ENCODE assay signal across 1 cellular context in the genomic region with DNA sequence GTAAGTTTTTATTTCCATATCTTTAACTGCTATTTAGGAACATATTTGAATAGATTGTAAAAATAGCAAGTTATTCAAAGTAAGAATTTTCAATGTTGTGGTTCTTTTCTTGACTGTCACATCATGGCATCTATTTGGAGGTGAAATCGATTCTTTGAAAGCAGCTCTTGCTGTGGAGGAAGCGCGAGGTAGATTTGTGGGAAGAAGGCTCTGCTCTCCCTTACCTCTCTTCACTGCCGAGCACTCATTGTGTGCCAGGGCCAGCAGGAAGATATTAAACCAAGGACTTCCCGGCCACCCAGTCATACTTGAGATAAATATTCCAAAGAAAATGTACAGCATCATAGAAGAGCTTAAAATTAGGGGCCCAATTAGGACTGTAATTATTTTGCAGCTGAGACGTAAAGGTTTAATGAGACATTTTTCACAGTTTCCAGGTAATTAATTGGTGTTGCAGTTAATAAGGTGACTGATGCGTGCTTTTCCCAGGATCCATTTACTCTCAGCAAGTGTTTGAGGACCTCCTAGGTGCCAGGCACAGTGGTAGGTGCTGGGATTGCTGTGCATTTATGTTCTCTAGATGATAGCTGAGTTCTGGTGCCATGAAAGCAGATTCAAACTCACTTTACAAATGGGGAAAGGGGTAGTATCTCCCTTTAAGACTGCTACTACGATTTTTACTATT.
TF ChIP-seq lines count a peak whose summit lies in the region.

No MANE protein-coding gene starts in this region.

TF ChIP-seq in A549, 52 proteins besides CTCF, POLR2A, EP300 and RAD21 (continued from another document):
- TF ChIP-seq, protein P1, sequence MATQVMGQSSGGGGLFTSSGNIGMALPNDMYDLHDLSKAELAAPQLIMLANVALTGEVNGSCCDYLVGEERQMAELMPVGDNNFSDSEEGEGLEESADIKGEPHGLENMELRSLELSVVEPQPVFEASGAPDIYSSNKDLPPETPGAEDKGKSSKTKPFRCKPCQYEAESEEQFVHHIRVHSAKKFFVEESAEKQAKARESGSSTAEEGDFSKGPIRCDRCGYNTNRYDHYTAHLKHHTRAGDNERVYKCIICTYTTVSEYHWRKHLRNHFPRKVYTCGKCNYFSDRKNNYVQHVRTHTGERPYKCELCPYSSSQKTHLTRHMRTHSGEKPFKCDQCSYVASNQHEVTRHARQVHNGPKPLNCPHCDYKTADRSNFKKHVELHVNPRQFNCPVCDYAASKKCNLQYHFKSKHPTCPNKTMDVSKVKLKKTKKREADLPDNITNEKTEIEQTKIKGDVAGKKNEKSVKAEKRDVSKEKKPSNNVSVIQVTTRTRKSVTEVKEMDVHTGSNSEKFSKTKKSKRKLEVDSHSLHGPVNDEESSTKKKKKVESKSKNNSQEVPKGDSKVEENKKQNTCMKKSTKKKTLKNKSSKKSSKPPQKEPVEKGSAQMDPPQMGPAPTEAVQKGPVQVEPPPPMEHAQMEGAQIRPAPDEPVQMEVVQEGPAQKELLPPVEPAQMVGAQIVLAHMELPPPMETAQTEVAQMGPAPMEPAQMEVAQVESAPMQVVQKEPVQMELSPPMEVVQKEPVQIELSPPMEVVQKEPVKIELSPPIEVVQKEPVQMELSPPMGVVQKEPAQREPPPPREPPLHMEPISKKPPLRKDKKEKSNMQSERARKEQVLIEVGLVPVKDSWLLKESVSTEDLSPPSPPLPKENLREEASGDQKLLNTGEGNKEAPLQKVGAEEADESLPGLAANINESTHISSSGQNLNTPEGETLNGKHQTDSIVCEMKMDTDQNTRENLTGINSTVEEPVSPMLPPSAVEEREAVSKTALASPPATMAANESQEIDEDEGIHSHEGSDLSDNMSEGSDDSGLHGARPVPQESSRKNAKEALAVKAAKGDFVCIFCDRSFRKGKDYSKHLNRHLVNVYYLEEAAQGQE (IDR thresholded peaks at IDR 0.05): no peak
- TF ChIP-seq SREBF2 (IDR thresholded peaks at IDR 0.05): no peak
- no peak for TF ChIP-seq MAZ (IDR thresholded peaks at IDR 0.05; ENCODE audit: borderline replicate concordance, low read depth, low read length)
